11 cellular contexts compared by ENCODE assay signal in genomic region chr10:20281579-20281978, GRCh38.
"Had no signal": no experiment of that assay in that cellular context is flagged by ENCODE, and none has a peak within 500 bp of the region (broad histone marks: within the 10 kb centered on the region; RNA-seq: fewer than 3 reads in every experiment).

No MANE protein-coding gene starts in this region.

- DNase-seq: GM23248, GOT3, H7, HFFc6, KBM-7 had no signal

- H3K4me3 ChIP-seq: GM23248, HAP-1 had no signal

- H3K27me3 Mint-ChIP-seq: IgD-negative memory B cell had no signal

- ATAC-seq: HCT116, HepG2 had no signal

- H3K4me1 Mint-ChIP-seq: IgD-negative memory B cell had no signal

- FAIRE-seq: HepG2 had no signal

- H3K9me3 ChIP-seq: HAP-1 had no signal

- H3K36me3 ChIP-seq: HAP-1 had no signal

- H3K27ac ChIP-seq: GM23248, HL-60, KMS-11 had no signal

- H3K36me3 Mint-ChIP-seq: IgD-negative memory B cell had no signal

- H3K27ac Mint-ChIP-seq: HFFc6, IgD-negative memory B cell had no signal

- H3K4me3 Mint-ChIP-seq: HFFc6, IgD-negative memory B cell had no signal
